ENCODE assay signal across 16 cellular contexts in the genomic region with DNA sequence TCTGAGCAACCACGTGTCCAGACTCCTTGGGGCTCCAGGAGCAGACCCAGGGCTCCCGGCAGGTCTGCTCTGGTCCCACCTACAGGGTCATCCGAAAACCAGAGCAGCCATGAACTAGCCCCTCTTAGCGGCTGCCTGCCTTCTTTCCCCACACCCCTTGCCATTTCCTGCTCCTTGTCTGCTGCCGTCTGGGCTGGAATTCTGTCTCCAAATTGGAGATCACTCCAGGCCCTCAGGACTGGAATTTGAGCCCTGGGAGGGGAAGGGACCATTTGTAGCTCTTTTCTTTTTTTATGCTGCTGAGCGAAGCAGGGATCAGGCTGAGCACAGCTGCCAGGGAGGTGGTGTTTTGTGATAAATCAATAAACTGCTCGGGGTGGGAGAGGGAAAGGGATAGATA.
"Had no signal": no experiment of that assay in that cellular context is flagged by ENCODE, and none has a peak within 500 bp of the region (broad histone marks: within the 10 kb centered on the region; RNA-seq: fewer than 3 reads in every experiment).

No MANE protein-coding gene starts in this region.

- H3K4me3 ChIP-seq: gastroesophageal sphincter, thyroid gland, uterus had no signal

- H3K9me3 ChIP-seq: gastroesophageal sphincter, neutrophil, thyroid gland, uterus had no signal

- H3K27me3 ChIP-seq: thyroid gland, uterus had no signal

- H3K36me3 ChIP-seq: gastroesophageal sphincter, neutrophil, thyroid gland, uterus had no signal

- H3K4me1 Mint-ChIP-seq: activated B cell treated with CpG ODN at 0.5 μM for 24 hours had no signal

- DNase-seq: activated B cell treated with CpG ODN at 0.5 μM for 24 hours; activated CD4-positive, alpha-beta T cell treated with anti-CD3 and anti-CD28 coated beads for 48 hours; activated CD8-positive, alpha-beta T cell treated with anti-CD3 and anti-CD28 coated beads for 36 hours; activated effector memory CD4-positive, alpha-beta T cell treated with anti-CD3 and anti-CD28 coated beads, Interleukin-2, amount 50 U/mL, for 16 hours; activated T-cell treated with anti-CD3 and anti-CD28 coated beads, Interleukin-2, amount 50 U/mL, for 48 hours; kidney glomerular epithelial cell; left ventricle myocardium superior; stimulated activated CD4-positive, alpha-beta T cell treated with anti-CD3 and anti-CD28 coated beads, Interleukin-2, amount 100 ng/mL, for 48 hours; stimulated activated naive B cell treated with anti-CD40 and anti-IgM and Interleukin-4, amounts not matched to agents 10 μg/mL and 1 μg/mL and 100 μg/mL, for 72 hours; thyroid gland; uterus had no signal

- H3K4me3 Mint-ChIP-seq: activated B cell treated with CpG ODN at 0.5 μM for 24 hours; activated CD8-positive, alpha-beta T cell treated with anti-CD3 and anti-CD28 coated beads for 36 hours; memory B cell; naive thymus-derived CD8-positive, alpha-beta T cell; stimulated activated naive B cell treated with anti-CD40 and anti-IgM and Interleukin-4, amounts not matched to agents 10 μg/mL and 1 μg/mL and 100 μg/mL, for 72 hours had no signal

- H3K36me3 Mint-ChIP-seq: activated naive CD4-positive, alpha-beta T cell treated with anti-CD3 and anti-CD28 coated beads, Interleukin-2, amount 50 U/mL, for 72 hours; naive thymus-derived CD8-positive, alpha-beta T cell; stimulated activated naive B cell treated with anti-CD40 and anti-IgM and Interleukin-4, amounts not matched to agents 10 μg/mL and 1 μg/mL and 100 μg/mL, for 72 hours had no signal

- H3K27ac Mint-ChIP-seq: activated B cell treated with CpG ODN at 0.5 μM for 24 hours; activated CD8-positive, alpha-beta T cell treated with anti-CD3 and anti-CD28 coated beads for 36 hours; naive thymus-derived CD8-positive, alpha-beta T cell had no signal

- H3K27ac ChIP-seq: gastroesophageal sphincter, neutrophil, thyroid gland, uterus had no signal

- H3K9me3 Mint-ChIP-seq: activated B cell treated with CpG ODN at 0.5 μM for 24 hours; activated CD8-positive, alpha-beta T cell treated with anti-CD3 and anti-CD28 coated beads for 36 hours; activated naive CD4-positive, alpha-beta T cell treated with anti-CD3 and anti-CD28 coated beads, Interleukin-2, amount 50 U/mL, for 72 hours; memory B cell; naive thymus-derived CD8-positive, alpha-beta T cell; stimulated activated naive B cell treated with anti-CD40 and anti-IgM and Interleukin-4, amounts not matched to agents 10 μg/mL and 1 μg/mL and 100 μg/mL, for 72 hours had no signal

- H3K4me1 ChIP-seq: gastroesophageal sphincter, thyroid gland, uterus had no signal

- ATAC-seq: activated CD8-positive, alpha-beta T cell treated with anti-CD3 and anti-CD28 coated beads for 36 hours; activated naive CD4-positive, alpha-beta T cell treated with anti-CD3 and anti-CD28 coated beads, Interleukin-2, amount 50 U/mL, for 72 hours; gastroesophageal sphincter; left ventricle myocardium superior; naive thymus-derived CD8-positive, alpha-beta T cell; stimulated activated naive B cell treated with anti-CD40 and anti-IgM and Interleukin-4, amounts not matched to agents 10 μg/mL and 1 μg/mL and 100 μg/mL, for 72 hours had no signal
